ENCODE assay signal across 20 cellular contexts in genomic region chr22:20402960-20403778, GRCh38. TPM values are rescaled to one million over a fixed set of nuclear protein-coding genes. Genes with fewer than 3 reads are reported as not detected.
DNase-seq lines count a peak whose midpoint lies in the region; ATAC-seq, FAIRE-seq and TF ChIP-seq lines count a peak whose summit lies in the region.
"Had no signal": no experiment of that assay in that cellular context is flagged by ENCODE, and none has a peak within 500 bp of the region (broad histone marks: within the 10 kb centered on the region; RNA-seq: fewer than 3 reads in every experiment).

No MANE protein-coding gene starts in this region.

- POLR2A ChIA-PET in naive thymus-derived CD8-positive, alpha-beta T cell (lab: Charles Lee): interaction anchor here (1.5 kb wide), 1 partner anchor 9 kb away, joined by 8 read pairs; the partner anchor contains the start of gene ZNF74

- FAIRE-seq in bronchial epithelial cell (lab: Jason Lieb, UNC): peak; percentile 85
- FAIRE-seq: islet of Langerhans had no signal

- peak overlapping the region in 2 of 10 donors; percentile 8 to 24 for H3K4me3 Mint-ChIP-seq in naive thymus-derived CD8-positive, alpha-beta T cell
- H3K4me3 Mint-ChIP-seq: activated T-helper 17 cell treated with anti-CD3 and anti-CD28 coated beads, Interleukin-2, amount 50 U/mL, for 72 hours; neural progenitor cell had no signal

- peaks cover 15% of the 10 kb centered on the region for H3K36me3 ChIP-seq in bronchial epithelial cell (ENCODE audit: control insufficient read depth, insufficient read depth, low read length)

- H3K4me1 Mint-ChIP-seq in naive thymus-derived CD8-positive, alpha-beta T cell: peaks cover 12 to 25% (median 21%) of the 10 kb centered on the region in 4 donors

- no peak for TF ChIP-seq CTCF in bronchial epithelial cell (IDR thresholded peaks at IDR 0.05; ENCODE audit: insufficient read depth, low read length, severe bottlenecking)
- TF ChIP-seq CTCF in foreskin fibroblast (IDR thresholded peaks at IDR 0.05; ENCODE audit: low read depth, low read length): no peak

- H3K4me3 ChIP-seq in bronchial epithelial cell (ENCODE audit: low read depth, low read length): no peak overlapping the region
- H3K4me3 ChIP-seq in foreskin fibroblast (ENCODE audit: low read depth in 1 of 2, low read length in 2 of 2): no peak overlapping the region
- H3K4me3 ChIP-seq: neural progenitor cell, SJSA1 had no signal

- no peak for ATAC-seq in naive thymus-derived CD8-positive, alpha-beta T cell
- ATAC-seq: activated T-helper 17 cell treated with anti-CD3 and anti-CD28 coated beads, Interleukin-2, amount 50 U/mL, for 72 hours; left ventricle myocardium superior had no signal

- H3K36me3 Mint-ChIP-seq in naive thymus-derived CD8-positive, alpha-beta T cell: peaks cover 0 to 50% (median 19%) of the 10 kb centered on the region in 3 donors

- H3K27ac Mint-ChIP-seq in naive thymus-derived CD8-positive, alpha-beta T cell: peak overlapping the region in 9 of 10 donors; percentile 2 to 85 (median 20)
- H3K27ac Mint-ChIP-seq: activated T-helper 17 cell treated with anti-CD3 and anti-CD28 coated beads, Interleukin-2, amount 50 U/mL, for 72 hours; neural progenitor cell had no signal

- H3K9me3 Mint-ChIP-seq in naive thymus-derived CD8-positive, alpha-beta T cell: no peaks in the 10 kb centered on the region
- H3K9me3 Mint-ChIP-seq: activated T-helper 17 cell treated with anti-CD3 and anti-CD28 coated beads, Interleukin-2, amount 50 U/mL, for 72 hours; neural progenitor cell had no signal

- no peaks in the 10 kb centered on the region for H3K27me3 Mint-ChIP-seq in naive thymus-derived CD8-positive, alpha-beta T cell
- H3K27me3 Mint-ChIP-seq: activated T-helper 17 cell treated with anti-CD3 and anti-CD28 coated beads, Interleukin-2, amount 50 U/mL, for 72 hours had no signal

- peak; percentile 30 for DNase-seq in activated CD8-positive, alpha-beta memory T cell treated with anti-CD3 and anti-CD28 coated beads, Interleukin-2, amount 50 U/mL, for 48 hours
- no peak for DNase-seq in activated CD8-positive, alpha-beta memory T cell treated with anti-CD3 and anti-CD28 coated beads for 24 hours
- peak; percentile 34 for DNase-seq in COR-L47 (lab: John Stamatoyannopoulos, UW)
- no peak for DNase-seq in bronchial epithelial cell (ENCODE audit: low read depth)
- no peak for DNase-seq in naive thymus-derived CD8-positive, alpha-beta T cell
- DNase-seq in cerebellar cortex (ENCODE audit: low spot score): no peak
- DNase-seq in midbrain (lab: John Stamatoyannopoulos, UW): no peak
- no peak for DNase-seq in foreskin fibroblast
- DNase-seq: activated CD4-positive, CD25-positive, alpha-beta regulatory T cell treated with anti-CD3 and anti-CD28 coated beads, Interleukin-2, amount 50 U/mL, for 72 hours; BE2C; Calu3; KBM-7; left ventricle myocardium superior; NCI-H1436 treated with DMSO at 0.1 percent for 48 hours; NCI-H774; trophoblast cell had no signal

- H3K27me3 ChIP-seq in bronchial epithelial cell (ENCODE audit: control insufficient read depth, insufficient read depth, low read length): no peaks in the 10 kb centered on the region
- H3K27me3 ChIP-seq: BE2C, neural progenitor cell, SJSA1 had no signal

RNA-seq across cellular contexts. Expression of gene ZNF74, which starts 9.2 kb away (rescaled TPM):
- 7.8 and 15.5 TPM in 2 replicates for total RNA-seq in bronchial epithelial cell
- 10 to 100 TPM; 12.9 to 14.5 TPM for total RNA-seq in naive thymus-derived CD8-positive, alpha-beta T cell
- 10 to 100 TPM in 1 of 3 donors, 1 to 10 TPM in 2; 6.7 to 10.7 (median 8.2) TPM for polyA plus RNA-seq in naive thymus-derived CD8-positive, alpha-beta T cell

RNA-seq across cellular contexts. Expression of gene SCARF2, which starts 34.5 kb away (rescaled TPM):
- 0.26 and 0.53 TPM in 2 replicates for total RNA-seq in bronchial epithelial cell
- total RNA-seq in naive thymus-derived CD8-positive, alpha-beta T cell: 1 to 10 TPM; 2.9 to 3.1 TPM
- polyA plus RNA-seq in naive thymus-derived CD8-positive, alpha-beta T cell: under 1 TPM; 0.07 to 0.51 (median 0.10) TPM

Comparison
In these comparisons a context has a peak if more than half of its experiments do, and no peak if none do; other contexts are left out.
1. DNase-seq: peak in activated CD8-positive, alpha-beta memory T cell treated with anti-CD3 and anti-CD28 coated beads, Interleukin-2, amount 50 U/mL, for 48 hours (single experiment) and COR-L47 (single experiment); none in activated CD8-positive, alpha-beta memory T cell treated with anti-CD3 and anti-CD28 coated beads for 24 hours (single experiment), bronchial epithelial cell (single experiment), naive thymus-derived CD8-positive, alpha-beta T cell (0 of 10), cerebellar cortex (single experiment), midbrain (single experiment) and foreskin fibroblast (0 of 2).